Comparison of ENCODE assay signal across 1 cellular context in the genomic region with DNA sequence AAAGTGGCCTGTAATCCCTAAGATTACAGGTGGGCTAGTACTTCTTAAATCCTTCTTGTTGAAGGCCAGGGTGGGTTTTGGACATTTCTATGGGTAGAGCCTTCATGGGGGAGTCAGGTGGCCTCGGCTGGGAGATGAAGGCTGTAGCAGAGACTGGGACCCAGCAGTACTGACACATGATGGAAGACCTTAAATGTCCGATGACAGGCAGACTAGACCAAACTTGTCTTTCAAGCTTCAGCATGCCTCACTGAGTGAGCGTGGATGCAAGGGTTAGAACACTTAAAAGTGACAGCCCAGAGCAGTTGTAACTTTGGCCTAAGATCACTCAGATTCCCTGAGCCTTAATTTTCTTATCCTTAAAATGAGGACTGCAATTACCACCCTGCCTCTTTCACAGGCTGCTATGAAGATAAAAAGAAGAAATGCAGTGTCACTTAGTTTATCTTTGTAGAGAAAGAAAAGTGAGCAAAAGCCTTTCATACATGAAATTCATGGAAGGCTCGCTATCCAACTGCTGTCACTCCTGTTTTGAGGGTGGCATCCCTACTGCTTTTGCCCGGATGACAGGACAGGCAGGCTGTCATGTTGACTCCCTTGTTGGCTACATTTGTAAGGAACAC.
A peak's percentile ranks its signal among the peaks of the same experiment; 100 is the strongest.
TF ChIP-seq lines count a peak whose summit lies in the region.

No MANE protein-coding gene starts in this region.

TF ChIP-seq in K562, 482 proteins besides CTCF, POLR2A, EP300 and RAD21:
- TF ChIP-seq MEIS2 (IDR thresholded peaks at IDR 0.05; ENCODE audit: partially characterized antibody), result peak; percentile 59
- TF ChIP-seq PPARD (CRISPR knock-in tag; IDR thresholded peaks at IDR 0.05), result no peak
- no peak for TF ChIP-seq HCFC1 (IDR thresholded peaks at IDR 0.05; ENCODE audit: low read depth, low read length)
- peak; percentile 37; the same call in 1 of the 2 replicates for TF ChIP-seq MAFG (tag; conservative IDR thresholded peaks at IDR 0.05)
- peak; percentile 68 for TF ChIP-seq ARID1B (IDR thresholded peaks at IDR 0.05)
- TF ChIP-seq ZNF24 (IDR thresholded peaks at IDR 0.05), result 0 out of 2 replicates have a peak, but pooled peaks have one; percentile 20
- peak; percentile 43 for TF ChIP-seq DPF2 (IDR thresholded peaks at IDR 0.05)
- TF ChIP-seq MAFK (IDR thresholded peaks at IDR 0.05; ENCODE audit: low read length), result peak; percentile 35; the same call in 1 of the 2 replicates
- TF ChIP-seq PTTG1 (tag; IDR thresholded peaks at IDR 0.05; ENCODE audit: low read depth), result no peak
- TF ChIP-seq, protein P1, sequence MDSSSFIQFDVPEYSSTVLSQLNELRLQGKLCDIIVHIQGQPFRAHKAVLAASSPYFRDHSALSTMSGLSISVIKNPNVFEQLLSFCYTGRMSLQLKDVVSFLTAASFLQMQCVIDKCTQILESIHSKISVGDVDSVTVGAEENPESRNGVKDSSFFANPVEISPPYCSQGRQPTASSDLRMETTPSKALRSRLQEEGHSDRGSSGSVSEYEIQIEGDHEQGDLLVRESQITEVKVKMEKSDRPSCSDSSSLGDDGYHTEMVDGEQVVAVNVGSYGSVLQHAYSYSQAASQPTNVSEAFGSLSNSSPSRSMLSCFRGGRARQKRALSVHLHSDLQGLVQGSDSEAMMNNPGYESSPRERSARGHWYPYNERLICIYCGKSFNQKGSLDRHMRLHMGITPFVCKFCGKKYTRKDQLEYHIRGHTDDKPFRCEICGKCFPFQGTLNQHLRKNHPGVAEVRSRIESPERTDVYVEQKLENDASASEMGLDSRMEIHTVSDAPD (CRISPR knock-in tag; IDR thresholded peaks at IDR 0.05), result no peak
- TF ChIP-seq ZBED1 (IDR thresholded peaks at IDR 0.05), result no peak
- peak; percentile 22; the same call in 1 of the 2 replicates for TF ChIP-seq MAFF (IDR thresholded peaks at IDR 0.05; ENCODE audit: low read length)
- no peak for TF ChIP-seq XRCC3 (IDR thresholded peaks at IDR 0.05)
- TF ChIP-seq NFE2 (IDR thresholded peaks at IDR 0.05; ENCODE audit: low read depth), result peak; percentile 70
- TF ChIP-seq CBFA2T2 (conservative IDR thresholded peaks at IDR 0.05), result 0 out of 2 replicates have a peak, but pooled peaks have one; percentile 24
- peak; percentile 50; the same call in 1 of the 2 replicates for TF ChIP-seq C11orf30 (IDR thresholded peaks at IDR 0.05; ENCODE audit: low read depth)
- no peak for TF ChIP-seq ZNF75A (CRISPR knock-in tag; IDR thresholded peaks at IDR 0.05)
- peak; percentile 41; the same call in 1 of the 2 replicates for TF ChIP-seq ZNF316 (IDR thresholded peaks at IDR 0.05)
- TF ChIP-seq, protein P2, sequence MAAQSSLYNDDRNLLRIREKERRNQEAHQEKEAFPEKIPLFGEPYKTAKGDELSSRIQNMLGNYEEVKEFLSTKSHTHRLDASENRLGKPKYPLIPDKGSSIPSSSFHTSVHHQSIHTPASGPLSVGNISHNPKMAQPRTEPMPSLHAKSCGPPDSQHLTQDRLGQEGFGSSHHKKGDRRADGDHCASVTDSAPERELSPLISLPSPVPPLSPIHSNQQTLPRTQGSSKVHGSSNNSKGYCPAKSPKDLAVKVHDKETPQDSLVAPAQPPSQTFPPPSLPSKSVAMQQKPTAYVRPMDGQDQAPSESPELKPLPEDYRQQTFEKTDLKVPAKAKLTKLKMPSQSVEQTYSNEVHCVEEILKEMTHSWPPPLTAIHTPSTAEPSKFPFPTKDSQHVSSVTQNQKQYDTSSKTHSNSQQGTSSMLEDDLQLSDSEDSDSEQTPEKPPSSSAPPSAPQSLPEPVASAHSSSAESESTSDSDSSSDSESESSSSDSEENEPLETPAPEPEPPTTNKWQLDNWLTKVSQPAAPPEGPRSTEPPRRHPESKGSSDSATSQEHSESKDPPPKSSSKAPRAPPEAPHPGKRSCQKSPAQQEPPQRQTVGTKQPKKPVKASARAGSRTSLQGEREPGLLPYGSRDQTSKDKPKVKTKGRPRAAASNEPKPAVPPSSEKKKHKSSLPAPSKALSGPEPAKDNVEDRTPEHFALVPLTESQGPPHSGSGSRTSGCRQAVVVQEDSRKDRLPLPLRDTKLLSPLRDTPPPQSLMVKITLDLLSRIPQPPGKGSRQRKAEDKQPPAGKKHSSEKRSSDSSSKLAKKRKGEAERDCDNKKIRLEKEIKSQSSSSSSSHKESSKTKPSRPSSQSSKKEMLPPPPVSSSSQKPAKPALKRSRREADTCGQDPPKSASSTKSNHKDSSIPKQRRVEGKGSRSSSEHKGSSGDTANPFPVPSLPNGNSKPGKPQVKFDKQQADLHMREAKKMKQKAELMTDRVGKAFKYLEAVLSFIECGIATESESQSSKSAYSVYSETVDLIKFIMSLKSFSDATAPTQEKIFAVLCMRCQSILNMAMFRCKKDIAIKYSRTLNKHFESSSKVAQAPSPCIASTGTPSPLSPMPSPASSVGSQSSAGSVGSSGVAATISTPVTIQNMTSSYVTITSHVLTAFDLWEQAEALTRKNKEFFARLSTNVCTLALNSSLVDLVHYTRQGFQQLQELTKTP (IDR thresholded peaks at IDR 0.05; ENCODE audit: low read depth in 1 of 2, partially characterized antibody in 2 of 2), result no peak
- TF ChIP-seq, protein P3, sequence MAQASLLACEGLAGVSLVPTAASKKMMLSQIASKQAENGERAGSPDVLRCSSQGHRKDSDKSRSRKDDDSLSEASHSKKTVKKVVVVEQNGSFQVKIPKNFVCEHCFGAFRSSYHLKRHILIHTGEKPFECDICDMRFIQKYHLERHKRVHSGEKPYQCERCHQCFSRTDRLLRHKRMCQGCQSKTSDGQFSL (CRISPR knock-in tag; IDR thresholded peaks at IDR 0.05), result no peak
- TF ChIP-seq, protein P3 (tag; IDR thresholded peaks at IDR 0.05), result no peak
- TF ChIP-seq, protein P4, sequence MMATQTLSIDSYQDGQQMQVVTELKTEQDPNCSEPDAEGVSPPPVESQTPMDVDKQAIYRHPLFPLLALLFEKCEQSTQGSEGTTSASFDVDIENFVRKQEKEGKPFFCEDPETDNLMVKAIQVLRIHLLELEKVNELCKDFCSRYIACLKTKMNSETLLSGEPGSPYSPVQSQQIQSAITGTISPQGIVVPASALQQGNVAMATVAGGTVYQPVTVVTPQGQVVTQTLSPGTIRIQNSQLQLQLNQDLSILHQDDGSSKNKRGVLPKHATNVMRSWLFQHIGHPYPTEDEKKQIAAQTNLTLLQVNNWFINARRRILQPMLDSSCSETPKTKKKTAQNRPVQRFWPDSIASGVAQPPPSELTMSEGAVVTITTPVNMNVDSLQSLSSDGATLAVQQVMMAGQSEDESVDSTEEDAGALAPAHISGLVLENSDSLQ (IDR thresholded peaks at IDR 0.05), result peak; percentile 35; the same call in 1 of the 2 replicates
- no peak for TF ChIP-seq SNRNP70 (optimal IDR thresholded peaks at IDR 0.05; ENCODE audit: low read depth, low read length)
- no peak for TF ChIP-seq ZNF224 (CRISPR knock-in tag; IDR thresholded peaks at IDR 0.05)
- no peak for TF ChIP-seq ETV1 (tag; conservative IDR thresholded peaks at IDR 0.05; ENCODE audit: low read depth)
- peak; percentile 24; the same call in 1 of the 2 replicates for TF ChIP-seq TAL1 (IDR thresholded peaks at IDR 0.05)
- TF ChIP-seq, protein P5, sequence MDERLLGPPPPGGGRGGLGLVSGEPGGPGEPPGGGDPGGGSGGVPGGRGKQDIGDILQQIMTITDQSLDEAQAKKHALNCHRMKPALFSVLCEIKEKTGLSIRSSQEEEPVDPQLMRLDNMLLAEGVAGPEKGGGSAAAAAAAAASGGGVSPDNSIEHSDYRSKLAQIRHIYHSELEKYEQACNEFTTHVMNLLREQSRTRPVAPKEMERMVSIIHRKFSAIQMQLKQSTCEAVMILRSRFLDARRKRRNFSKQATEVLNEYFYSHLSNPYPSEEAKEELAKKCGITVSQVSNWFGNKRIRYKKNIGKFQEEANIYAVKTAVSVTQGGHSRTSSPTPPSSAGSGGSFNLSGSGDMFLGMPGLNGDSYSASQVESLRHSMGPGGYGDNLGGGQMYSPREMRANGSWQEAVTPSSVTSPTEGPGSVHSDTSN (CRISPR knock-in tag; IDR thresholded peaks at IDR 0.05; ENCODE audit: low read depth), result no peak
- TF ChIP-seq, protein P5 (tag; conservative IDR thresholded peaks at IDR 0.05; ENCODE audit: low read depth), result peak; percentile 66
- TF ChIP-seq CBFA2T3 (IDR thresholded peaks at IDR 0.05), result peak; percentile 50
- peak; percentile 61 for TF ChIP-seq TCF3 (CRISPR knock-in tag; IDR thresholded peaks at IDR 0.05)
TF ChIP-seq in K562: peak in this region for 16.
